In genomic region chr19:57814505-57815246, GRCh38 we compare ENCODE assay signal across 8 cellular contexts. TPM values are rescaled to one million over a fixed set of nuclear protein-coding genes. Genes with fewer than 3 reads are reported as not detected.
DNase-seq lines count a peak whose midpoint lies in the region; ATAC-seq and TF ChIP-seq lines count a peak whose summit lies in the region.

Gene ZNF552, minus strand, starts transcription at chr19:57814913. Its CDS starts 170 bp downstream, at chr19:57814743.

- H3K4me1 Mint-ChIP-seq in activated naive CD8-positive, alpha-beta T cell treated with anti-CD3 and anti-CD28 coated beads for 36 hours: peaks cover 33% of the 10 kb centered on the region

- H3K27me3 ChIP-seq in ovary (no peaks in the 10 kb centered on the region), tibial artery (no peaks in the 10 kb centered on the region)

- WGBS in ovary, 3 donors: 0 to 1% (median 1%) methylated on average over 48 to 50 of the region's 50 CpGs

- no peaks in the 10 kb centered on the region for H3K9me3 ChIP-seq in ovary
- H3K9me3 ChIP-seq in tibial artery: no peaks in the 10 kb centered on the region

- intact Hi-C loops in Right ventricle myocardium inferior (cut with DNase I): loop anchor here (5.0 kb wide), 1 partner anchor 47 kb away; the partner anchor contains the start of gene ZNF586
- intact Hi-C loops in ovary (cut with DNase I): no loop called here
- intact Hi-C loops in tibial artery (cut with DNase I; ENCODE audit: low total_unique reads): loop anchor here (10.0 kb wide), 1 partner anchor 70 kb away; the partner anchor contains the start of gene ZNF776

- TF ChIP-seq CTCF in ovary (IDR thresholded peaks at IDR 0.05) (no peak), tibial artery (IDR thresholded peaks at IDR 0.05) (no peak)

- H3K4me1 ChIP-seq in ovary (ENCODE audit: insufficient read depth): peaks cover 7% of the 10 kb centered on the region
- H3K4me1 ChIP-seq in tibial artery: peaks cover 0 to 26% (median 15%) of the 10 kb centered on the region in 4 donors

- DNase-seq in GF-D8 (lab: John Stamatoyannopoulos, UW) (peak; percentile 74), HEK293T (ENCODE audit: extremely low spot score) (peak; percentile 81), NCI-H1092 (lab: John Stamatoyannopoulos, UW) (peak; percentile 69), SKM-1 treated with dmso at 0.1 percent for 144 hours (lab: John Stamatoyannopoulos, UW; ENCODE audit: unreplicated experiment) (peak; percentile 63), Right ventricle myocardium inferior (ENCODE audit: missing footprints) (peak; percentile 91), ovary (peak; percentile 75 to 85 (median 80)), tibial artery (peak; percentile 87 to 91)
- peak; percentile 74 for DNase-seq in activated naive CD8-positive, alpha-beta T cell treated with anti-CD3 and anti-CD28 coated beads for 36 hours

- peak within 1 kb of the TSS; percentile 88 for H3K4me3 ChIP-seq in ovary
- peak within 1 kb of the TSS; percentile 66 to 82 for H3K4me3 ChIP-seq in tibial artery

- H3K27ac ChIP-seq in ovary (peak within 1 kb of the TSS in 1 of 2 donors; percentile 56), tibial artery (peak within 1 kb of the TSS; percentile 76 to 77)

- H3K27me3 Mint-ChIP-seq in activated naive CD8-positive, alpha-beta T cell treated with anti-CD3 and anti-CD28 coated beads for 36 hours: no peaks in the 10 kb centered on the region

- TF ChIP-seq POLR2A in ovary (IDR thresholded peaks at IDR 0.05): peak; percentile 48

- peaks cover 32% of the 10 kb centered on the region for H3K36me3 Mint-ChIP-seq in activated naive CD8-positive, alpha-beta T cell treated with anti-CD3 and anti-CD28 coated beads for 36 hours

- TF ChIP-seq EP300 in ovary (IDR thresholded peaks at IDR 0.05): no peak

- peak; percentile 95 for ATAC-seq in Right ventricle myocardium inferior

- H3K36me3 ChIP-seq in ovary (no peaks in the 10 kb centered on the region), tibial artery (peaks cover 10 to 24% (median 17%) of the 10 kb centered on the region in 3 donors)

- CTCF ChIA-PET in HEK293T (lab: Yijun Ruan, JAX): no interaction called here

- H3K27ac Mint-ChIP-seq in activated naive CD8-positive, alpha-beta T cell treated with anti-CD3 and anti-CD28 coated beads for 36 hours: peak within 1 kb of the TSS; percentile 86

- peak within 1 kb of the TSS; percentile 93 for H3K4me3 Mint-ChIP-seq in activated naive CD8-positive, alpha-beta T cell treated with anti-CD3 and anti-CD28 coated beads for 36 hours

- POLR2A ChIA-PET in HEK293T (lab: Yijun Ruan, JAX): interaction anchor here (0.6 to 1.3 kb wide), 5 partner anchors 12 to 45 kb away, joined by 3 to 4 read pairs (median 3); partner anchors contain the start of genes ZNF586 and ZNF587

- H3K9me3 Mint-ChIP-seq in activated naive CD8-positive, alpha-beta T cell treated with anti-CD3 and anti-CD28 coated beads for 36 hours: no peaks in the 10 kb centered on the region

TF ChIP-seq in HEK293T, 16 proteins besides CTCF, POLR2A, EP300 and RAD21:
- TF ChIP-seq ELF4 (IDR thresholded peaks at IDR 0.05): peak; percentile 83
- TF ChIP-seq ARNT (IDR thresholded peaks at IDR 0.05): no peak
- TF ChIP-seq FOXA1 (IDR thresholded peaks at IDR 0.05): no peak
- peak; percentile 98 for TF ChIP-seq PKNOX1 (IDR thresholded peaks at IDR 0.05)

RNA-seq across cellular contexts. Expression of gene ZNF552, which starts in this region (rescaled TPM):
- total RNA-seq in activated naive CD8-positive, alpha-beta T cell treated with anti-CD3 and anti-CD28 coated beads for 36 hours: 1 to 10 TPM; 6.6 to 7.7 TPM
- total RNA-seq in Right ventricle myocardium inferior (4.7 TPM), ovary (1 to 10 TPM; 5.2 to 9.9 (median 7.2) TPM)
- polyA plus RNA-seq in ovary: 1 to 10 TPM; 4.9 to 7.1 TPM

Comparison
In these comparisons a context has a peak if more than half of its experiments do, and no peak if none do; other contexts are left out.
1. intact Hi-C loops: an anchor here in Right ventricle myocardium inferior (5.0 kb wide) and tibial artery (10.0 kb wide); none called in ovary.